In the genomic region with DNA sequence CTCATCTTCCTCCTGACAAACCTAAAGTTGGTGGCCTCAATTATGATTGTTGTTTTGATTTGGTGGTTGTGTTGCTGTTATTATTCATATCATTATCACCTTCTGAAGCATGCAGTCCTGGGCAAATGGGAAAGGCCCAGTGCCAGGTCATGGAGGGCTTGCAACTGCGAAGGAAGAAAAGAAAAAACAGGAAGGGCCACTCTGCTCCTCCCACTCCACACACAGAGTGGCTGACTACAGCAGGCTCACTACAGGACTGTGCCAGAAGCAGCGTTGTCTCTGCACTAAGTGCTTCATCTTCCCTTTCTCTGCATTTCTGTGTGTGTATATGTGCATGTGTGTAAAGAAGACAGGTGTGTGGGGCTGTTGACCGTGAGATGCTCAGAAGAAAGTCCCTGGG, we compare ENCODE assay signal across 36 cellular contexts.
"Had no signal": no experiment of that assay in that cellular context is flagged by ENCODE, and none has a peak within 500 bp of the region (broad histone marks: within the 10 kb centered on the region; RNA-seq: fewer than 3 reads in every experiment).

No MANE protein-coding gene starts in this region.

- H3K4me1 Mint-ChIP-seq: activated CD4-positive, alpha-beta T cell treated with anti-CD3 and anti-CD28 coated beads for 36 hours; activated CD4-positive, alpha-beta T cell treated with anti-CD3 and anti-CD28 coated beads, Interleukin-2, amount 10 ng/mL, durations not matched to agents 24 days and 14 days; activated CD8-positive, alpha-beta memory T cell treated with anti-CD3 and anti-CD28 coated beads, Interleukin-2, amount 10 ng/mL, durations not matched to agents 7 days and 5 days; activated naive CD4-positive, alpha-beta T cell treated with anti-CD3 and anti-CD28 coated beads, Interleukin-2, amount 50 U/mL, for 24 hours; activated naive CD8-positive, alpha-beta T cell treated with anti-CD3 and anti-CD28 coated beads for 36 hours; activated naive CD8-positive, alpha-beta T cell treated with anti-CD3 and anti-CD28 coated beads, Interleukin-2, amount 50 U/mL, for 24 hours; T-helper 17 cell had no signal

- H3K9me3 Mint-ChIP-seq: activated CD4-positive, alpha-beta memory T cell treated with anti-CD3 and anti-CD28 coated beads for 36 hours; activated CD4-positive, alpha-beta T cell treated with anti-CD3 and anti-CD28 coated beads, Interleukin-2, amount 10 ng/mL, durations not matched to agents 24 days and 14 days; activated naive CD4-positive, alpha-beta T cell treated with anti-CD3 and anti-CD28 coated beads for 36 hours; activated naive CD4-positive, alpha-beta T cell treated with anti-CD3 and anti-CD28 coated beads, Interleukin-2, amount 50 U/mL, for 24 hours; activated naive CD8-positive, alpha-beta T cell treated with anti-CD3 and anti-CD28 coated beads for 36 hours; activated naive CD8-positive, alpha-beta T cell treated with anti-CD3 and anti-CD28 coated beads, Interleukin-2, amount 50 U/mL, for 24 hours; activated T-helper 2 cell treated with anti-CD3 and anti-CD28 coated beads, Interferon-gamma antibody, Interleukin-2, Interleukin-4, amounts not matched to agents 10 μg/mL and 5 μg/mL and 100 μg/mL, durations not matched to agents 14 hours and 24 hours and 36 hours; T-helper 2 cell treated with Interferon-gamma antibody and Interleukin-4, amounts not matched to agents 5 μg/mL and 100 μg/mL, for 36 hours had no signal

- H3K27me3 Mint-ChIP-seq: activated CD4-positive, alpha-beta T cell treated with anti-CD3 and anti-CD28 coated beads, Interleukin-2, amount 10 ng/mL, durations not matched to agents 24 days and 14 days; activated CD8-positive, alpha-beta memory T cell treated with anti-CD3 and anti-CD28 coated beads, Interleukin-2, amount 10 ng/mL, durations not matched to agents 7 days and 5 days; activated naive CD4-positive, alpha-beta T cell treated with anti-CD3 and anti-CD28 coated beads, Interleukin-2, amount 50 U/mL, for 24 hours; activated naive CD8-positive, alpha-beta T cell treated with anti-CD3 and anti-CD28 coated beads, Interleukin-2, amount 50 U/mL, for 24 hours had no signal

- FAIRE-seq: colon, endometrium had no signal

- H3K27me3 ChIP-seq: adrenal gland, body of pancreas, foreskin keratinocyte, heart left ventricle had no signal

- H3K9me3 ChIP-seq: adrenal gland, body of pancreas, esophagus muscularis mucosa, gastrocnemius medialis, heart left ventricle had no signal

- H3K27ac Mint-ChIP-seq: activated CD4-positive, alpha-beta memory T cell treated with anti-CD3 and anti-CD28 coated beads for 36 hours; activated CD4-positive, alpha-beta T cell treated with anti-CD3 and anti-CD28 coated beads for 36 hours; activated CD4-positive, alpha-beta T cell treated with anti-CD3 and anti-CD28 coated beads, Interleukin-2, amount 10 ng/mL, durations not matched to agents 24 days and 14 days; activated CD8-positive, alpha-beta memory T cell treated with anti-CD3 and anti-CD28 coated beads, Interleukin-2, amount 10 ng/mL, durations not matched to agents 7 days and 5 days; activated CD8-positive, alpha-beta T cell treated with anti-CD3 and anti-CD28 coated beads, Interleukin-2, amount 10 ng/mL, durations not matched to agents 7 days and 5 days; activated naive CD4-positive, alpha-beta T cell treated with anti-CD3 and anti-CD28 coated beads for 36 hours; activated naive CD4-positive, alpha-beta T cell treated with anti-CD3 and anti-CD28 coated beads, Interleukin-2, amount 50 U/mL, for 24 hours; activated naive CD8-positive, alpha-beta T cell treated with anti-CD3 and anti-CD28 coated beads for 36 hours; activated naive CD8-positive, alpha-beta T cell treated with anti-CD3 and anti-CD28 coated beads, Interleukin-2, amount 50 U/mL, for 24 hours; activated T-helper 1 cell treated with anti-CD3 and anti-CD28 coated beads, Interleukin-12 subunit alpha, Interleukin-12 subunit beta, Interleukin-2, Interleukin-4 antibody, amounts not matched to agents 30 ng/mL and 10 ng/mL and 1 ng/mL, durations not matched to agents 14 hours and 24 hours and 36 hours; activated T-helper 2 cell treated with anti-CD3 and anti-CD28 coated beads, Interferon-gamma antibody, Interleukin-2, Interleukin-4, amounts not matched to agents 10 μg/mL and 5 μg/mL and 100 μg/mL, durations not matched to agents 14 hours and 24 hours and 36 hours; T-helper 17 cell; T-helper 2 cell treated with Interferon-gamma antibody and Interleukin-4, amounts not matched to agents 5 μg/mL and 100 μg/mL, for 36 hours had no signal

- H3K36me3 ChIP-seq: adrenal gland, esophagus muscularis mucosa, gastrocnemius medialis, heart left ventricle had no signal

- H3K27ac ChIP-seq: adrenal gland, body of pancreas, esophagus muscularis mucosa, foreskin keratinocyte, gastrocnemius medialis, heart left ventricle had no signal

- DNase-seq: activated CD4-positive, alpha-beta memory T cell treated with anti-CD3 and anti-CD28 coated beads for 36 hours; activated CD4-positive, alpha-beta T cell treated with anti-CD3 and anti-CD28 coated beads for 36 hours; activated CD4-positive, alpha-beta T cell treated with anti-CD3 and anti-CD28 coated beads, Interleukin-2, amount 10 ng/mL, durations not matched to agents 24 days and 14 days; activated CD4-positive, CD25-positive, alpha-beta regulatory T cell; activated CD4-positive, CD25-positive, alpha-beta regulatory T cell treated with anti-CD3 and anti-CD28 coated beads, Interleukin-2, amount 50 U/mL, for 72 hours; activated CD8-positive, alpha-beta memory T cell treated with anti-CD3 and anti-CD28 coated beads, Interleukin-2, amount 10 ng/mL, durations not matched to agents 7 days and 5 days; activated CD8-positive, alpha-beta memory T cell treated with anti-CD3 and anti-CD28 coated beads, Interleukin-2, amount 50 U/mL, for 4 hours; activated CD8-positive, alpha-beta T cell treated with anti-CD3 and anti-CD28 coated beads, Interleukin-2, amount 10 ng/mL, durations not matched to agents 7 days and 5 days; activated effector memory CD4-positive, alpha-beta T cell treated with anti-CD3 and anti-CD28 coated beads, Interleukin-2, amount 50 U/mL, for 16 hours; activated naive CD4-positive, alpha-beta T cell treated with anti-CD3 and anti-CD28 coated beads for 36 hours; activated naive CD8-positive, alpha-beta T cell treated with anti-CD3 and anti-CD28 coated beads for 36 hours; activated naive CD8-positive, alpha-beta T cell treated with anti-CD3 and anti-CD28 coated beads, Interleukin-2, amount 50 U/mL, for 24 hours; activated T-cell treated with anti-CD3 and anti-CD28 coated beads, Interleukin-2, amount 50 U/mL, for 1 hour; activated T-cell treated with anti-CD3 and anti-CD28 coated beads, Interleukin-2, amount 50 U/mL, for 48 hours; adrenal gland; aorta; body of pancreas; caudate nucleus; cortex of kidney; dermis blood vessel endothelial cell; effector CD8-positive, alpha-beta T cell; erythroblast; foreskin keratinocyte; gastrocnemius medialis; glutamatergic neuron; heart left ventricle; T-helper 1 cell; T-helper 17 cell; T1000 had no signal

- H3K4me1 ChIP-seq: adrenal gland, body of pancreas, esophagus muscularis mucosa, foreskin keratinocyte, gastrocnemius medialis, heart left ventricle had no signal

- ATAC-seq: activated CD4-positive, alpha-beta T cell treated with anti-CD3 and anti-CD28 coated beads for 36 hours; activated CD8-positive, alpha-beta memory T cell treated with anti-CD3 and anti-CD28 coated beads, Interleukin-2, amount 10 ng/mL, durations not matched to agents 7 days and 5 days; activated CD8-positive, alpha-beta T cell treated with anti-CD3 and anti-CD28 coated beads, Interleukin-2, amount 10 ng/mL, durations not matched to agents 7 days and 5 days; activated naive CD8-positive, alpha-beta T cell treated with anti-CD3 and anti-CD28 coated beads, Interleukin-2, amount 50 U/mL, for 24 hours; body of pancreas; foreskin keratinocyte; gastrocnemius medialis; heart left ventricle; T-helper 17 cell had no signal

- H3K4me3 ChIP-seq: adrenal gland, body of pancreas, esophagus muscularis mucosa, gastrocnemius medialis, heart left ventricle had no signal

- H3K36me3 Mint-ChIP-seq: activated CD4-positive, alpha-beta memory T cell treated with anti-CD3 and anti-CD28 coated beads for 36 hours; activated CD8-positive, alpha-beta memory T cell treated with anti-CD3 and anti-CD28 coated beads, Interleukin-2, amount 10 ng/mL, durations not matched to agents 7 days and 5 days; activated naive CD4-positive, alpha-beta T cell treated with anti-CD3 and anti-CD28 coated beads, Interleukin-2, amount 50 U/mL, for 24 hours; activated naive CD8-positive, alpha-beta T cell treated with anti-CD3 and anti-CD28 coated beads for 36 hours had no signal

- H3K4me3 Mint-ChIP-seq: activated CD4-positive, alpha-beta memory T cell treated with anti-CD3 and anti-CD28 coated beads for 36 hours; activated CD4-positive, alpha-beta T cell treated with anti-CD3 and anti-CD28 coated beads for 36 hours; activated CD4-positive, alpha-beta T cell treated with anti-CD3 and anti-CD28 coated beads, Interleukin-2, amount 10 ng/mL, durations not matched to agents 24 days and 14 days; activated CD8-positive, alpha-beta memory T cell treated with anti-CD3 and anti-CD28 coated beads, Interleukin-2, amount 10 ng/mL, durations not matched to agents 7 days and 5 days; activated CD8-positive, alpha-beta T cell treated with anti-CD3 and anti-CD28 coated beads, Interleukin-2, amount 10 ng/mL, durations not matched to agents 7 days and 5 days; activated naive CD4-positive, alpha-beta T cell treated with anti-CD3 and anti-CD28 coated beads for 36 hours; activated naive CD4-positive, alpha-beta T cell treated with anti-CD3 and anti-CD28 coated beads, Interleukin-2, amount 50 U/mL, for 24 hours; activated naive CD8-positive, alpha-beta T cell treated with anti-CD3 and anti-CD28 coated beads for 36 hours; activated naive CD8-positive, alpha-beta T cell treated with anti-CD3 and anti-CD28 coated beads, Interleukin-2, amount 50 U/mL, for 24 hours; activated T-helper 1 cell treated with anti-CD3 and anti-CD28 coated beads, Interleukin-12 subunit alpha, Interleukin-12 subunit beta, Interleukin-2, Interleukin-4 antibody, amounts not matched to agents 30 ng/mL and 10 ng/mL and 1 ng/mL, durations not matched to agents 14 hours and 24 hours and 36 hours; T-helper 17 cell; T-helper 2 cell treated with Interferon-gamma antibody and Interleukin-4, amounts not matched to agents 5 μg/mL and 100 μg/mL, for 36 hours had no signal
